Comparison of ENCODE assay signal across 9 cellular contexts in the genomic region with DNA sequence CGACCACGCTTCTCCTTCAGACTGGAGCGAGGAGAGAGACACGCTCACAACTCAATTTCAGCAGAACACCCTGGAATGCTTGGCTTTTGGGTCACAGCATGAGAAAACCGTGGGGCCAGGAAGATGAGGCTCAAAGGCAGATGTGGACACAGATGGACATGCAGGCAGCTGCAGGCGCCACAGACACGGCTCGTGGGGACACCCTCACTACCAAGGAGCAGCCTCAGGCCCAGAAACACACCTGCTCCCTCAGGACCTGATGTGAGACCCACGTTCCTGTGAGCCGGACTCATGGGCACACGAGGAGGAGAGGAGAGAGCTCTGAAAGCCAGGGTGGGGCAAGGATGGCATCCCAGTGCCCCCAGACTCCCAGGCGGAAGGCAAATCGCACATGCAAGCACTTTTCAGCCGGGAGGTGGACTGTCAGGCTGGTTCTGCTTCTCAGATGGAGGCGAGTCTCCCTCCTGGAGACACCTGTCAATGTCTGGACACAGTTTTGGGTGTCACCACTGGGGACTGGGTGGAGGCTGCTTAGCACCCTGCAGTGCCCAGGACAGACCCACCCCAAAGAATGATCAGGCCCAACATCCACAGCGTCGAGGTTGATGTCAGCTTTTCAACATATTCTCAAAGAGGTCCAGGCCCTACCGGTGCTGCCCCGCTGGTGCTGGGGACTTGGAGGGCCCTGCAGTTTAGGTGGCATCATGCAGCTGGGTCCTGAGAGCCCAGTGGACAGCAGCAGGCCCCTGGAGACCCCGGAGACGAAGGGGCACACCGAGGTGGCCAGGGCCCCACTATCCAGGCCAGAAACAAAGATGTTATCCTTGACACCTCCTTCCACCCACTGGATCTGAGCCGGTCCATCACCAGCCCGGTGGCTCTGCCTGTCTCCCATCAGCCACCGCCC. TPM values are rescaled to one million over a fixed set of nuclear protein-coding genes. Genes with fewer than 3 reads are reported as not detected.
DNase-seq lines count a peak whose midpoint lies in the region; ATAC-seq and TF ChIP-seq lines count a peak whose summit lies in the region.
"Had no signal": no experiment of that assay in that cellular context is flagged by ENCODE, and none has a peak within 500 bp of the region (broad histone marks: within the 10 kb centered on the region; RNA-seq: fewer than 3 reads in every experiment).

No MANE protein-coding gene starts in this region.

- no peaks in the 10 kb centered on the region for H3K27me3 Mint-ChIP-seq in activated T-helper 2 cell treated with anti-CD3 and anti-CD28 coated beads, Interferon-gamma antibody, Interleukin-2, Interleukin-4, amounts not matched to agents 10 μg/mL and 5 μg/mL and 100 μg/mL, durations not matched to agents 14 hours and 24 hours and 36 hours (ENCODE audit: low read depth)
- H3K27me3 Mint-ChIP-seq in immature natural killer cell (ENCODE audit: low read depth in 3 of 3), result peaks cover 29 to 44% (median 35%) of the 10 kb centered on the region in 3 donors

- H3K27me3 ChIP-seq in HUES64 (ENCODE audit: insufficient read depth, low read length) (no peaks in the 10 kb centered on the region), stomach (no peaks in the 10 kb centered on the region)

- no peak for ATAC-seq in GM18858 (IDR thresholded peaks at IDR 0.05; ENCODE audit: unreplicated experiment)

- H3K27ac Mint-ChIP-seq in activated T-helper 2 cell treated with anti-CD3 and anti-CD28 coated beads, Interferon-gamma antibody, Interleukin-2, Interleukin-4, amounts not matched to agents 10 μg/mL and 5 μg/mL and 100 μg/mL, durations not matched to agents 14 hours and 24 hours and 36 hours, result peak overlapping the region; percentile 96
- peak overlapping the region; percentile 99 to 100 (median 100) for H3K27ac Mint-ChIP-seq in immature natural killer cell

- H3K27ac ChIP-seq in HUES64 (ENCODE audit: low read depth, low read length) (no peak overlapping the region), stomach (peak overlapping the region; percentile 48 to 91 (median 87))

- no peak for TF ChIP-seq POLR2A in stomach (IDR thresholded peaks at IDR 0.05)

- H3K4me3 ChIP-seq in HUES64 (ENCODE audit: low read length), result no peak overlapping the region
- H3K4me3 ChIP-seq in stomach, result peak overlapping the region; percentile 73 to 96 (median 85)
- H3K4me3 ChIP-seq: mucosa of descending colon had no signal

- H3K9me3 Mint-ChIP-seq in activated T-helper 2 cell treated with anti-CD3 and anti-CD28 coated beads, Interferon-gamma antibody, Interleukin-2, Interleukin-4, amounts not matched to agents 10 μg/mL and 5 μg/mL and 100 μg/mL, durations not matched to agents 14 hours and 24 hours and 36 hours, result no peaks in the 10 kb centered on the region
- H3K9me3 Mint-ChIP-seq in immature natural killer cell, result peaks cover 0 to 7% (median 3%) of the 10 kb centered on the region in 6 donors

- no peaks in the 10 kb centered on the region for H3K9me3 ChIP-seq in HUES64 (ENCODE audit: insufficient read depth, low read depth, low read length)
- no peaks in the 10 kb centered on the region for H3K9me3 ChIP-seq in stomach
- H3K9me3 ChIP-seq: mucosa of descending colon had no signal

- no peak for TF ChIP-seq CTCF in stomach (IDR thresholded peaks at IDR 0.05)

- TF ChIP-seq EP300 in stomach (IDR thresholded peaks at IDR 0.05), result no peak

- DNase-seq in activated T-helper 2 cell treated with anti-CD3 and anti-CD28 coated beads, Interferon-gamma antibody, Interleukin-2, Interleukin-4, amounts not matched to agents 10 μg/mL and 5 μg/mL and 100 μg/mL, durations not matched to agents 14 hours and 24 hours and 36 hours (ENCODE audit: low spot score), result no peak
- DNase-seq in immature natural killer cell (peak in 1 of 3 donors; percentile 39), stomach (no peak), DMS79 treated with DMSO at 0.1 percent for 48 hours (lab: John Stamatoyannopoulos, UW) (no peak)
- DNase-seq in stimulated activated CD4-positive, alpha-beta T cell treated with anti-CD3 and anti-CD28 coated beads, Interleukin-2, amount 100 ng/mL, for 48 hours, result no peak
- DNase-seq: NCI-H187 had no signal

- intact Hi-C loops in activated T-helper 2 cell treated with anti-CD3 and anti-CD28 coated beads, Interferon-gamma antibody, Interleukin-2, Interleukin-4, amounts not matched to agents 10 μg/mL and 5 μg/mL and 100 μg/mL, durations not matched to agents 14 hours and 24 hours and 36 hours (cut with micrococcal nuclease), result no loop called here
- intact Hi-C loops in stomach (cut with DNase I; ENCODE audit: low total_unique reads), result no loop called here

- H3K36me3 Mint-ChIP-seq in activated T-helper 2 cell treated with anti-CD3 and anti-CD28 coated beads, Interferon-gamma antibody, Interleukin-2, Interleukin-4, amounts not matched to agents 10 μg/mL and 5 μg/mL and 100 μg/mL, durations not matched to agents 14 hours and 24 hours and 36 hours (ENCODE audit: low read depth), result peaks cover 16% of the 10 kb centered on the region
- peaks cover 18 to 23% (median 21%) of the 10 kb centered on the region in 3 donors for H3K36me3 Mint-ChIP-seq in immature natural killer cell

- H3K4me3 Mint-ChIP-seq in activated T-helper 2 cell treated with anti-CD3 and anti-CD28 coated beads, Interferon-gamma antibody, Interleukin-2, Interleukin-4, amounts not matched to agents 10 μg/mL and 5 μg/mL and 100 μg/mL, durations not matched to agents 14 hours and 24 hours and 36 hours (ENCODE audit: low read depth), result peak overlapping the region; percentile 99
- peak overlapping the region; percentile 98 to 100 (median 98) for H3K4me3 Mint-ChIP-seq in immature natural killer cell

- peak overlapping the region; percentile 36; the same call in 1 of the 2 replicates for H3K9ac ChIP-seq in HUES64 (ENCODE audit: low read depth, low read length)

- WGBS in HUES64, result 88% methylated on average over 25 of the region's 25 CpGs
- WGBS in stomach, 5 donors, result 68 to 72% (median 69%) methylated on average over 19 to 25 of the region's 25 CpGs

- H3K36me3 ChIP-seq in HUES64 (ENCODE audit: insufficient read depth, low read length) (no peaks in the 10 kb centered on the region), stomach (peaks cover 0 to 23% (median 16%) of the 10 kb centered on the region in 4 donors)

- H3K4me1 Mint-ChIP-seq in activated T-helper 2 cell treated with anti-CD3 and anti-CD28 coated beads, Interferon-gamma antibody, Interleukin-2, Interleukin-4, amounts not matched to agents 10 μg/mL and 5 μg/mL and 100 μg/mL, durations not matched to agents 14 hours and 24 hours and 36 hours (ENCODE audit: low read depth), result peaks cover 27% of the 10 kb centered on the region
- peaks cover 34 to 52% of the 10 kb centered on the region in 2 donors for H3K4me1 Mint-ChIP-seq in immature natural killer cell

- H3K4me1 ChIP-seq in HUES64 (ENCODE audit: insufficient read depth, low read length), result peaks cover 17% of the 10 kb centered on the region
- H3K4me1 ChIP-seq in stomach, result peaks cover 38 to 55% (median 52%) of the 10 kb centered on the region in 4 donors

RNA-seq across cellular contexts. Expression of gene ABHD17A, which starts 2.3 kb away (rescaled TPM):
- polyA plus RNA-seq in HUES64 (2013, experiment 1 of 2), result 31.8 TPM
- 31.0 TPM for polyA plus RNA-seq in HUES64 (2013, experiment 2 of 2)
- 100 and 102 TPM in 2 replicates for total RNA-seq in activated T-helper 2 cell treated with anti-CD3 and anti-CD28 coated beads, Interferon-gamma antibody, Interleukin-2, Interleukin-4, amounts not matched to agents 10 μg/mL and 5 μg/mL and 100 μg/mL, durations not matched to agents 14 hours and 24 hours and 36 hours
- polyA plus RNA-seq in immature natural killer cell (100 to 1,000 TPM; 652 to 783 (median 741) TPM), stomach (10 to 100 TPM; 73.0 to 76.3 (median 75.5) TPM)
- 100 to 1,000 TPM in 1 of 5 donors, 10 to 100 TPM in 4; 25.7 to 177 (median 33.0) TPM for total RNA-seq in stomach

RNA-seq across cellular contexts. Expression of gene KLF16, which starts 19.7 kb away (rescaled TPM):
- 23.7 TPM for polyA plus RNA-seq in HUES64 (2013, experiment 1 of 2)
- 24.2 TPM for polyA plus RNA-seq in HUES64 (2013, experiment 2 of 2)
- 31.2 and 32.1 TPM in 2 replicates for total RNA-seq in activated T-helper 2 cell treated with anti-CD3 and anti-CD28 coated beads, Interferon-gamma antibody, Interleukin-2, Interleukin-4, amounts not matched to agents 10 μg/mL and 5 μg/mL and 100 μg/mL, durations not matched to agents 14 hours and 24 hours and 36 hours
- polyA plus RNA-seq in immature natural killer cell (under 1 TPM; 0.12 to 0.55 (median 0.49) TPM), stomach (1 to 10 TPM; 5.0 to 7.6 (median 6.6) TPM)
- total RNA-seq in stomach, result 10 to 100 TPM in 2 of 5 donors, 1 to 10 TPM in 2, not detected in 1; 3.5 to 31.9 (median 15.8) TPM

RNA-seq across cellular contexts. Expression of gene ADAT3, which starts 22.2 kb away (rescaled TPM):
- polyA plus RNA-seq in HUES64 (2013, experiment 1 of 2), result 4.1 TPM
- polyA plus RNA-seq in HUES64 (2013, experiment 2 of 2), result 4.1 TPM
- total RNA-seq in activated T-helper 2 cell treated with anti-CD3 and anti-CD28 coated beads, Interferon-gamma antibody, Interleukin-2, Interleukin-4, amounts not matched to agents 10 μg/mL and 5 μg/mL and 100 μg/mL, durations not matched to agents 14 hours and 24 hours and 36 hours, result 9.1 and 9.9 TPM in 2 replicates
- polyA plus RNA-seq in immature natural killer cell (10 to 100 TPM in 1 of 3 donors, 1 to 10 TPM in 2; 2.1 to 10.0 (median 4.3) TPM), stomach (1 to 10 TPM; 5.5 to 6.7 (median 6.0) TPM)
- 10 to 100 TPM in 3 of 5 donors, 1 to 10 TPM in 2; 4.2 to 75.9 (median 18.3) TPM for total RNA-seq in stomach

RNA-seq across cellular contexts. Expression of gene SCAMP4, which starts 22.2 kb away (rescaled TPM):
- 31.7 TPM for polyA plus RNA-seq in HUES64 (2013, experiment 1 of 2)
- 32.5 TPM for polyA plus RNA-seq in HUES64 (2013, experiment 2 of 2)
- 35.9 and 37.9 TPM in 2 replicates for total RNA-seq in activated T-helper 2 cell treated with anti-CD3 and anti-CD28 coated beads, Interferon-gamma antibody, Interleukin-2, Interleukin-4, amounts not matched to agents 10 μg/mL and 5 μg/mL and 100 μg/mL, durations not matched to agents 14 hours and 24 hours and 36 hours
- polyA plus RNA-seq in immature natural killer cell (10 to 100 TPM in 2 of 3 donors, 1 to 10 TPM in 1; 7.6 to 31.9 (median 22.6) TPM), stomach (10 to 100 TPM in 2 of 3 donors, 1 to 10 TPM in 1; 7.8 to 23.9 (median 19.4) TPM)
- 10 to 100 TPM; 10.7 to 77.6 (median 17.9) TPM for total RNA-seq in stomach

RNA-seq across cellular contexts. Expression of gene REXO1, which starts 34.8 kb away (rescaled TPM):
- 21.4 TPM for polyA plus RNA-seq in HUES64 (2013, experiment 1 of 2)
- 19.9 TPM for polyA plus RNA-seq in HUES64 (2013, experiment 2 of 2)
- 55.2 and 56.6 TPM in 2 replicates for total RNA-seq in activated T-helper 2 cell treated with anti-CD3 and anti-CD28 coated beads, Interferon-gamma antibody, Interleukin-2, Interleukin-4, amounts not matched to agents 10 μg/mL and 5 μg/mL and 100 μg/mL, durations not matched to agents 14 hours and 24 hours and 36 hours
- polyA plus RNA-seq in immature natural killer cell (10 to 100 TPM in 1 of 3 donors, 1 to 10 TPM in 1, under 1 TPM in 1; 0.63 to 13.0 (median 4.5) TPM), stomach (10 to 100 TPM; 10.1 to 15.5 (median 15.2) TPM)
- total RNA-seq in stomach, result 100 to 1,000 TPM in 1 of 5 donors, 10 to 100 TPM in 4; 10.1 to 164 (median 25.7) TPM
